Comparison of ENCODE assay signal across 25 cellular contexts in the genomic region with DNA sequence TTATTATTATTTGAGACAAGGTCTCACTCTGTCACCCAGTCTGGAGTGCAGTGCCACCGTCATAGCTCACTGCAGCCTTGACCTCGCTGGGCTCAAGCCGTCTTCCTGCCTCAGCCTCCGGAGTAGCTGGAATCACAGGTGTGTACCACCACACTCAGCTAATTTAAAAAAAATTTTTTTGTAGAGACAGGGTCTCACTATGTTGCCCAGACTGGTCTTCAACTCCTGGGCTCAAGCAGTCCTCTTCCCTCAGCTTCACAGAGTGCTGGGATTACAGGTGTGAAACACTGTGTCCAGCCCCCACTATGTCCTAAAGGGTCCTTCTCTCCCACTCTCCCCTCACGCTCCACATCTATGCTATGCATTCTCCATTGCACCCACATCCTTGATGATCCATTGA.
"Had no signal": no experiment of that assay in that cellular context is flagged by ENCODE, and none has a peak within 500 bp of the region (broad histone marks: within the 10 kb centered on the region; RNA-seq: fewer than 3 reads in every experiment).

No MANE protein-coding gene starts in this region.

- H3K9me3 ChIP-seq: pancreas, prostate gland, sigmoid colon, stomach, tibial artery had no signal

- H3K27ac ChIP-seq: pancreas, prostate gland, stomach, tibial artery, VCaP had no signal

- ATAC-seq: left colon; pancreas; stimulated activated memory B cell treated with anti-CD40 and anti-IgM and Interleukin-4, amounts not matched to agents 10 μg/mL and 1 μg/mL and 100 μg/mL, for 72 hours had no signal

- DNase-seq: activated CD4-positive, alpha-beta T cell treated with anti-CD3 and anti-CD28 coated beads, Interleukin-2, amount 50 U/mL, for 4 hours; activated CD4-positive, CD25-positive, alpha-beta regulatory T cell treated with anti-CD3 and anti-CD28 coated beads, Interleukin-2, amount 50 U/mL, for 72 hours; activated effector memory CD4-positive, alpha-beta T cell treated with anti-CD3 and anti-CD28 coated beads, Interleukin-2, amount 50 U/mL, for 16 hours; activated naive CD4-positive, alpha-beta T cell treated with anti-CD3 and anti-CD28 coated beads for 36 hours; activated naive CD8-positive, alpha-beta T cell treated with anti-CD3 and anti-CD28 coated beads, Interleukin-2, amount 10 ng/mL, durations not matched to agents 7 days and 5 days; activated T-cell treated with anti-CD3 and anti-CD28 coated beads for 4 hours; amniotic stem cell; caudate nucleus; cortex of kidney; head of caudate nucleus; hippocampal formation; kidney; left colon; mammary epithelial cell; nucleus accumbens; pancreas; small intestine; stimulated activated CD4-positive, alpha-beta T cell treated with anti-CD3 and anti-CD28 coated beads, Interleukin-4, amount 100 ng/mL, for 24 hours; stomach; T-helper 9 cell; tibial artery had no signal

- H3K4me3 Mint-ChIP-seq: activated naive CD4-positive, alpha-beta T cell treated with anti-CD3 and anti-CD28 coated beads for 36 hours; activated naive CD8-positive, alpha-beta T cell treated with anti-CD3 and anti-CD28 coated beads, Interleukin-2, amount 10 ng/mL, durations not matched to agents 7 days and 5 days; stimulated activated memory B cell treated with anti-CD40 and anti-IgM and Interleukin-4, amounts not matched to agents 10 μg/mL and 1 μg/mL and 100 μg/mL, for 72 hours had no signal

- H3K36me3 Mint-ChIP-seq: activated naive CD8-positive, alpha-beta T cell treated with anti-CD3 and anti-CD28 coated beads, Interleukin-2, amount 10 ng/mL, durations not matched to agents 7 days and 5 days; stimulated activated memory B cell treated with anti-CD40 and anti-IgM and Interleukin-4, amounts not matched to agents 10 μg/mL and 1 μg/mL and 100 μg/mL, for 72 hours had no signal

- H3K4me3 ChIP-seq: pancreas, prostate gland, sigmoid colon, stomach, tibial artery had no signal

- H3K9me3 Mint-ChIP-seq: activated naive CD4-positive, alpha-beta T cell treated with anti-CD3 and anti-CD28 coated beads for 36 hours; activated naive CD8-positive, alpha-beta T cell treated with anti-CD3 and anti-CD28 coated beads, Interleukin-2, amount 10 ng/mL, durations not matched to agents 7 days and 5 days; stimulated activated memory B cell treated with anti-CD40 and anti-IgM and Interleukin-4, amounts not matched to agents 10 μg/mL and 1 μg/mL and 100 μg/mL, for 72 hours had no signal

- H3K27me3 ChIP-seq: pancreas, sigmoid colon had no signal

- H3K36me3 ChIP-seq: pancreas, prostate gland, sigmoid colon, stomach, tibial artery had no signal

- H3K27ac Mint-ChIP-seq: activated naive CD4-positive, alpha-beta T cell treated with anti-CD3 and anti-CD28 coated beads for 36 hours; activated naive CD8-positive, alpha-beta T cell treated with anti-CD3 and anti-CD28 coated beads, Interleukin-2, amount 10 ng/mL, durations not matched to agents 7 days and 5 days; stimulated activated memory B cell treated with anti-CD40 and anti-IgM and Interleukin-4, amounts not matched to agents 10 μg/mL and 1 μg/mL and 100 μg/mL, for 72 hours had no signal
